Comparison of ENCODE assay signal across 12 cellular contexts in the genomic region with DNA sequence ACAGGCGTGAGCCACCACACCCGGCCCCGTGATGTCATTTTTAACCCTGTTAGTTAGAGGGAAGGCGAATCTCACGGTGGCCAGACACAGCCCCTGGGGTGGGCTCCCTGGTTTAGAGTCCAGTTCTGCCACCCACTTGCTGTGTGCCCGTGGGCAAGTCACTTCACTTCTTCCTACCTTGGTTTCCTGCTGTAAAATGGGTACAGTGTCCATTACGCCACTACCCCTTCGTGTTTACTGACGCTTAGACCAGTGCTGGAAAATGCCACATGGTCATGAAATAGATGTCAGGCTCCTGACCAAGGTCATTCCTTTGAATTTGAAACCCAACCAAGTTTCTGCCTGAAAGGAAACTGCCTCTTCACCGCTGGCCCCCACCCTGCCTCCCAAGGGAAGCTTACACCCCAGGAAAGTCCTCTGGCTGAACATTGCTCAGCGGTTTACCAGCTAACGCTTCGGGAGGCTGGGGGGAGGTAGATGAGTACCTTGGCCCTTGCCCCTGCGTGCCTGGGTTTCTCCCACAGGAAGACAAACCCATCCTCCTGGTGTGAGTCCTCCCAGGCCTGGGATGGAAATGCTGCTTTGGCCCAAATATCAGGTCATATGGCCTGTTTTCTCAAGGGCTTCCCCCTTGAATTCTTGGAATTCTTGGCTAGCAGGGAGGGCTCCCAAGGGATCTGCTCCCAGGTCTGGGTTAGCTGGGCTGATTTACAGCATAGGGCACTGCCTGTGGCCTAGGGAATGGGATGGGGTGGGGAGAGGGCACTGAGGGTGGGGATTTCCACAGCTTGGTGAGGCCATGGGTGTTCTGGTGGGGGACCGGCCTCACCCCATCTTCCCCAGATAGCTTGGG. TPM values are rescaled to one million over a fixed set of nuclear protein-coding genes. Genes with fewer than 3 reads are reported as not detected.
DNase-seq lines count a peak whose midpoint lies in the region; ATAC-seq and TF ChIP-seq lines count a peak whose summit lies in the region.
"Had no signal": no experiment of that assay in that cellular context is flagged by ENCODE, and none has a peak within 500 bp of the region (broad histone marks: within the 10 kb centered on the region; RNA-seq: fewer than 3 reads in every experiment).

No MANE protein-coding gene starts in this region.

- no peaks in the 10 kb centered on the region for H3F3A ChIP-seq in neural progenitor cell (ENCODE audit: low read depth)

- H3K36me3 Mint-ChIP-seq in neural progenitor cell: no peaks in the 10 kb centered on the region
- no peaks in the 10 kb centered on the region for H3K36me3 Mint-ChIP-seq in effector memory CD8-positive, alpha-beta T cell (ENCODE audit: insufficient read depth)

- H3K79me2 ChIP-seq in neural progenitor cell (ENCODE audit: low read depth): no peaks in the 10 kb centered on the region

- H3K4me1 ChIP-seq in neural progenitor cell: peaks cover 11% of the 10 kb centered on the region

- peaks cover 33% of the 10 kb centered on the region for H3K9me3 Mint-ChIP-seq in neural progenitor cell
- H3K9me3 Mint-ChIP-seq in effector memory CD8-positive, alpha-beta T cell: peaks cover 7 to 10% of the 10 kb centered on the region in 2 donors

- peak; percentile 65 for ATAC-seq in Right ventricle myocardium inferior
- no peak for ATAC-seq in GM18909 (IDR thresholded peaks at IDR 0.05; ENCODE audit: poor library complexity, unreplicated experiment)
- ATAC-seq in HG02623 (IDR thresholded peaks at IDR 0.05; ENCODE audit: unreplicated experiment): no peak
- no peak for ATAC-seq in effector memory CD8-positive, alpha-beta T cell (replicated peaks)
- ATAC-seq in GM21737 (IDR thresholded peaks at IDR 0.05; ENCODE audit: unreplicated experiment): no peak
- ATAC-seq: naive thymus-derived CD8-positive, alpha-beta T cell had no signal

- no peaks in the 10 kb centered on the region for H3K36me3 ChIP-seq in neural progenitor cell
- H3K36me3 ChIP-seq: ascending aorta had no signal

- peak overlapping the region; percentile 24 for H3K27ac Mint-ChIP-seq in neural progenitor cell
- H3K27ac Mint-ChIP-seq in effector memory CD8-positive, alpha-beta T cell: no peak overlapping the region

- peak overlapping the region; percentile 3 for H2AFZ ChIP-seq in neural progenitor cell (replicated peaks)

- H4K20me1 ChIP-seq in neural progenitor cell (ENCODE audit: low read depth): no peaks in the 10 kb centered on the region

- no peak overlapping the region for H3K27ac ChIP-seq in neural progenitor cell

- intact Hi-C loops in Right ventricle myocardium inferior (cut with DNase I): no loop called here

- no peak overlapping the region for H3K9ac ChIP-seq in neural progenitor cell

- no peak overlapping the region for H3K4me3 ChIP-seq in AG10803 (ENCODE audit: low read length)
- no peak overlapping the region for H3K4me3 ChIP-seq in neural progenitor cell
- H3K4me3 ChIP-seq: ascending aorta had no signal

- no peak overlapping the region for H3K4me2 ChIP-seq in neural progenitor cell

- DNase-seq in AG10803 (ENCODE audit: low read depth): peak; percentile 91
- DNase-seq in RPMI7951 (ENCODE audit: low read depth): peak; percentile 68
- DNase-seq in Right ventricle myocardium inferior (ENCODE audit: missing footprints): no peak
- DNase-seq in neural progenitor cell (ENCODE audit: low spot score): peak; percentile 50
- no peak for DNase-seq in effector memory CD8-positive, alpha-beta T cell
- DNase-seq: AML-193; naive thymus-derived CD8-positive, alpha-beta T cell; SW 1271 had no signal

- no peaks in the 10 kb centered on the region for H3K4me1 Mint-ChIP-seq in neural progenitor cell
- peaks cover 3 to 4% of the 10 kb centered on the region in 2 donors for H3K4me1 Mint-ChIP-seq in effector memory CD8-positive, alpha-beta T cell (ENCODE audit: low read depth in 2 of 2)

- H3K4me3 Mint-ChIP-seq in neural progenitor cell: no peak overlapping the region
- H3K4me3 Mint-ChIP-seq in effector memory CD8-positive, alpha-beta T cell: no peak overlapping the region

- H3K9me3 ChIP-seq in neural progenitor cell (ENCODE audit: low read depth): no peaks in the 10 kb centered on the region

- H3K27me3 Mint-ChIP-seq in neural progenitor cell (ENCODE audit: insufficient read depth, low read depth): no peaks in the 10 kb centered on the region
- H3K27me3 Mint-ChIP-seq in effector memory CD8-positive, alpha-beta T cell: peaks cover 11 to 37% of the 10 kb centered on the region in 2 donors

- TF ChIP-seq CTCF in AG10803 (conservative IDR thresholded peaks at IDR 0.05; ENCODE audit: low read length): no peak
- no peak for TF ChIP-seq CTCF in neural progenitor cell (IDR thresholded peaks at IDR 0.05)

- no peaks in the 10 kb centered on the region for H3K27me3 ChIP-seq in neural progenitor cell
- H3K27me3 ChIP-seq: ascending aorta had no signal

RNA-seq across cellular contexts. Expression of a gene that starts 7.6 kb away (rescaled TPM):
- not detected in 2 replicates for total RNA-seq in RPMI7951 (2014; rRNA removed; shearing (Covaris generic))
- total RNA-seq in Right ventricle myocardium inferior (not detected), neural progenitor cell (ENCODE audit: low replicate concordance) (not detected in 2 replicates)
- total RNA-seq: ascending aorta; naive thymus-derived CD8-positive, alpha-beta T cell had no signal

RNA-seq across cellular contexts. Expression of a gene that starts 18.3 kb away (rescaled TPM):
- total RNA-seq in RPMI7951 (2014; rRNA removed; shearing (Covaris generic)): 22.5 and 28.8 TPM in 2 replicates
- total RNA-seq in Right ventricle myocardium inferior (81.0 TPM), neural progenitor cell (ENCODE audit: low replicate concordance) (2.5 and 4.3 TPM in 2 replicates)

Comparison
In these comparisons a context has a peak if more than half of its experiments do, and no peak if none do; other contexts are left out.
1. DNase-seq: peak in AG10803 (single experiment), RPMI7951 (single experiment) and neural progenitor cell (single experiment); none in Right ventricle myocardium inferior (single experiment) and effector memory CD8-positive, alpha-beta T cell (0 of 3).